Comparison of ENCODE assay signal across 1 cellular context in the genomic region with DNA sequence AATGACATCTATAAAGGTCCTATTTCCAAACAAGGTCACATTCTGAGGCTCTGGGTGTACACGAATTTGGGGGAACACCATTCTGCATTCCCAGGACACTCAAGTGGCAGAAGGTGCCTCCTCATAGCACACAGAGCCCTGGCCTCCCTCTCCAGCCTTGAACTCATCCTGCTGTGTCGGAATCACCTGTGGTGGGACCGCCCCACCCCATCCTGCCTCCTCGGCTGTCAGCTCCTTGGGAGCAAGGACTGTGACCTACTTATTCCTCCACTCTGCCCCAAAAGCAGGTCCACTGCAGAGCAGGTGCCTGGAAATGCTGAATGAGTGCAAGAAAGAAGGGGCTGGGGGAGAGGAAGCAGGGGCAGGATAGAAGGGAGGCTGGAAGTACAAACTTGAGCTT.
TF ChIP-seq lines count a peak whose summit lies in the region.

No MANE protein-coding gene starts in this region.

TF ChIP-seq in HepG2, 621 proteins besides CTCF, POLR2A, EP300 and RAD21:
- TF ChIP-seq ZHX2 (IDR thresholded peaks at IDR 0.05; ENCODE audit: low read depth) (no peak), ZHX2 (CRISPR knock-in tag; IDR thresholded peaks at IDR 0.05; ENCODE audit: borderline replicate concordance) (no peak), CEBPG (CRISPR knock-in tag; IDR thresholded peaks at IDR 0.05) (no peak), RFXAP (CRISPR knock-in tag; IDR thresholded peaks at IDR 0.05; ENCODE audit: borderline replicate concordance) (no peak), KAT8 (CRISPR knock-in tag; IDR thresholded peaks at IDR 0.05) (no peak), PRDM10 (CRISPR knock-in tag; IDR thresholded peaks at IDR 0.05; ENCODE audit: low read depth) (no peak), ZFP36L1 (CRISPR knock-in tag; IDR thresholded peaks at IDR 0.05) (no peak), HNF4A (CRISPR knock-in tag; IDR thresholded peaks at IDR 0.05) (no peak), ARNT2 (CRISPR knock-in tag; IDR thresholded peaks at IDR 0.05; ENCODE audit: low read depth) (no peak), ARNTL (CRISPR knock-in tag; IDR thresholded peaks at IDR 0.05) (no peak), CREM (IDR thresholded peaks at IDR 0.05) (no peak), CREM (CRISPR knock-in tag; IDR thresholded peaks at IDR 0.05) (no peak), ZNF124 (CRISPR knock-in tag; IDR thresholded peaks at IDR 0.05) (no peak), ZNF780A (CRISPR knock-in tag; IDR thresholded peaks at IDR 0.05) (no peak), ZNF430 (CRISPR knock-in tag; IDR thresholded peaks at IDR 0.05) (no peak), MTERF4 (CRISPR knock-in tag; IDR thresholded peaks at IDR 0.05) (no peak), KDM5A (IDR thresholded peaks at IDR 0.05; ENCODE audit: borderline replicate concordance, low read length) (no peak), TOE1 (CRISPR knock-in tag; IDR thresholded peaks at IDR 0.05) (no peak)
